ENCODE assay signal across 12 cellular contexts in genomic region chrX:77014655-77015377, GRCh38.
A peak's percentile ranks its signal among the peaks of the same experiment; 100 is the strongest.
DNase-seq lines count a peak whose midpoint lies in the region; ATAC-seq and TF ChIP-seq lines count a peak whose summit lies in the region.
"Had no signal": no experiment of that assay in that cellular context is flagged by ENCODE, and none has a peak within 500 bp of the region (broad histone marks: within the 10 kb centered on the region; RNA-seq: fewer than 3 reads in every experiment).

No MANE protein-coding gene starts in this region.

- H3K36me3 ChIP-seq in iPS-20b (ENCODE audit: insufficient read depth, low read depth, low read length) (no peaks in the 10 kb centered on the region), left ventricle myocardium inferior (no peaks in the 10 kb centered on the region)

- TF ChIP-seq CTCF in left ventricle myocardium inferior (IDR thresholded peaks at IDR 0.05; ENCODE audit: borderline replicate concordance) = no peak

- DNase-seq in Ammon's horn (ENCODE audit: low spot score) (peak; percentile 79), NCI-H1105 treated with DMSO at 0.1 percent for 48 hours (lab: John Stamatoyannopoulos, UW) (peak; percentile 79), SK-N-DZ (ENCODE audit: low spot score) (peak; percentile 92), left ventricle myocardium inferior (no peak), NCI-H345 treated with DMSO at 0.1 percent for 48 hours (lab: John Stamatoyannopoulos, UW; ENCODE audit: unreplicated experiment) (no peak), cerebellar nuclear complex (lab: John Stamatoyannopoulos, UW) (no peak)
- DNase-seq: GOT3, naive B cell, NCI-H446 treated with DMSO at 0.1 percent for 48 hours had no signal

- H3K27ac ChIP-seq in iPS-20b (ENCODE audit: low read length) (no peak overlapping the region), left ventricle myocardium inferior (replicated peaks) (no peak overlapping the region)

- no peak for ATAC-seq in GM21515 (IDR thresholded peaks at IDR 0.05; ENCODE audit: unreplicated experiment)
- ATAC-seq: esophagus mucosa had no signal

- H3K4me3 ChIP-seq in iPS-20b (ENCODE audit: low read length) = peak overlapping the region; percentile 55
- H3K4me3 ChIP-seq in left ventricle myocardium inferior = no peak overlapping the region

- intact Hi-C loops in left ventricle myocardium inferior (cut with micrococcal nuclease) = no loop called here

- peak overlapping the region; percentile 45; the same call in 1 of the 2 replicates for H3K9ac ChIP-seq in iPS-20b (ENCODE audit: low read depth, low read length)

- no peaks in the 10 kb centered on the region for H3K27me3 ChIP-seq in iPS-20b (ENCODE audit: insufficient read depth, low read length)
- H3K27me3 ChIP-seq in left ventricle myocardium inferior (ENCODE audit: low read depth) = no peaks in the 10 kb centered on the region

- H3K4me1 ChIP-seq in iPS-20b (ENCODE audit: insufficient read depth, low read length) = peaks cover 11% of the 10 kb centered on the region; the same call in 1 of the 2 replicates
- no peaks in the 10 kb centered on the region for H3K4me1 ChIP-seq in left ventricle myocardium inferior

- no peaks in the 10 kb centered on the region for H3K9me3 ChIP-seq in iPS-20b (ENCODE audit: insufficient read depth, low read depth, low read length)
- no peaks in the 10 kb centered on the region for H3K9me3 ChIP-seq in left ventricle myocardium inferior (replicated peaks)

Comparison
In these comparisons a context has a peak if more than half of its experiments do, and no peak if none do; other contexts are left out.
1. DNase-seq: peak in Ammon's horn (single experiment), NCI-H1105 treated with DMSO at 0.1 percent for 48 hours (single experiment) and SK-N-DZ (single experiment); none in left ventricle myocardium inferior (single experiment), NCI-H345 treated with DMSO at 0.1 percent for 48 hours (single experiment) and cerebellar nuclear complex (0 of 2).